In genomic region chr2:158970522-158970855, GRCh38 we compare ENCODE assay signal across 7 cellular contexts. TPM values are rescaled to one million over a fixed set of nuclear protein-coding genes. Genes with fewer than 3 reads are reported as not detected.
A peak's percentile ranks its signal among the peaks of the same experiment; 100 is the strongest.
DNase-seq lines count a peak whose midpoint lies in the region; ATAC-seq and TF ChIP-seq lines count a peak whose summit lies in the region.

No MANE protein-coding gene starts in this region.

- H3K36me3 Mint-ChIP-seq in H9 (ENCODE audit: insufficient read depth in 1 of 3, low read depth in 3 of 3), result no peaks in the 10 kb centered on the region; a peak in 1 of 7 replicates

- no peak overlapping the region for H2BK12ac ChIP-seq in H9 (ENCODE audit: insufficient read length, low read depth, low read length)

- TF ChIP-seq CTCF in H9 (conservative IDR thresholded peaks at IDR 0.05), result no peak
- no peak for TF ChIP-seq CTCF in WERI-Rb-1 (IDR thresholded peaks at IDR 0.05; ENCODE audit: low read depth, low read length)

- no peaks in the 10 kb centered on the region for H3K36me3 ChIP-seq in WERI-Rb-1

- no peak overlapping the region for H3K18ac ChIP-seq in H9 (ENCODE audit: insufficient read length, low read depth, low read length)

- no peak overlapping the region for H3T11ph ChIP-seq in H9 (ENCODE audit: low read length)

- peaks cover 22 to 24% of the 10 kb centered on the region in 2 experiments for H3K4me1 Mint-ChIP-seq in H9

- H2AFZ ChIP-seq in H9 (ENCODE audit: low read length), result no peak overlapping the region

- H3K9me3 ChIP-seq in H9 (ENCODE audit: control insufficient read depth, low read depth, low read length) (no peaks in the 10 kb centered on the region), WERI-Rb-1 (ENCODE audit: severe bottlenecking) (no peaks in the 10 kb centered on the region), right cardiac atrium (ENCODE audit: control insufficient read depth, low read length) (no peaks in the 10 kb centered on the region)

- no peaks in the 10 kb centered on the region for H3K79me2 ChIP-seq in H9 (ENCODE audit: insufficient read depth, low read length)

- H3K27ac Mint-ChIP-seq in H9, result no peak overlapping the region

- no peak overlapping the region for H3K9ac ChIP-seq in H9 (ENCODE audit: extremely low read depth, insufficient read length, low read length)

- peak overlapping the region; percentile 99 for H3K4me2 ChIP-seq in H9 (ENCODE audit: insufficient read depth, insufficient read length, low read length)

- peaks cover 74% of the 10 kb centered on the region for H3K27me3 Mint-ChIP-seq in H9 (ENCODE audit: low read depth)

- H3K23ac ChIP-seq in H9 (ENCODE audit: insufficient read length, low read depth, low read length), result no peak overlapping the region

- no peak overlapping the region for H3K56ac ChIP-seq in H9 (ENCODE audit: insufficient read length, low read depth, low read length)

- H3K4me3 ChIP-seq in WERI-Rb-1 (ENCODE audit: low read depth, low read length) (no peak overlapping the region), right cardiac atrium (ENCODE audit: low read length) (peak overlapping the region; percentile 72), skin epidermis (peak overlapping the region in 6 of 7 experiments; percentile 61 to 83 (median 71))

- ATAC-seq in right cardiac atrium (no peak), GM18873 (IDR thresholded peaks at IDR 0.05; ENCODE audit: low FRiP score, unreplicated experiment) (no peak)

- no peak overlapping the region for H2AK5ac ChIP-seq in H9 (ENCODE audit: insufficient read length, low read length)

- no peak overlapping the region for H4K8ac ChIP-seq in H9 (replicated peaks; ENCODE audit: insufficient read length, low read depth, low read length)

- no peak overlapping the region for H2BK15ac ChIP-seq in H9 (ENCODE audit: low read depth, low read length)

- H2BK5ac ChIP-seq in H9 (ENCODE audit: insufficient read length, low read length), result no peak overlapping the region

- no peak overlapping the region for H3K4ac ChIP-seq in H9 (ENCODE audit: low read depth, low read length)

- no peak overlapping the region for H2BK20ac ChIP-seq in H9 (ENCODE audit: low read depth, low read length, poor library complexity, severe bottlenecking)

- no peaks in the 10 kb centered on the region for H3K4me1 ChIP-seq in H9 (ENCODE audit: insufficient read depth, low read length)
- H3K4me1 ChIP-seq in right cardiac atrium (ENCODE audit: control insufficient read depth, insufficient read depth, low read length), result peaks cover 10% of the 10 kb centered on the region

- peak overlapping the region in 1 of 2 experiments; percentile 93; a peak in 3 of 5 replicates for H3K4me3 Mint-ChIP-seq in H9

- DNase-seq in H9, result no peak
- DNase-seq in WERI-Rb-1, result no peak
- DNase-seq in right cardiac atrium, result no peak
- DNase-seq in activated CD4-positive, CD25-positive, alpha-beta regulatory T cell treated with anti-CD3 and anti-CD28 coated beads, Interleukin-2, amount 50 U/mL, for 72 hours, result no peak
- DNase-seq in NCI-H2227 (lab: John Stamatoyannopoulos, UW; ENCODE audit: unreplicated experiment), result no peak

- H4K91ac ChIP-seq in H9 (ENCODE audit: insufficient read length, low read depth, low read length), result no peak overlapping the region

- H3K27me3 ChIP-seq in H9 (ENCODE audit: insufficient read depth, low read length), result peaks cover 17% of the 10 kb centered on the region; the same call in 1 of the 2 replicates
- H3K27me3 ChIP-seq in WERI-Rb-1 (ENCODE audit: insufficient read depth, low read depth, severe bottlenecking), result no peaks in the 10 kb centered on the region
- no peaks in the 10 kb centered on the region for H3K27me3 ChIP-seq in right cardiac atrium (ENCODE audit: control insufficient read depth, insufficient read depth)

- H3K9me3 Mint-ChIP-seq in H9, result no peaks in the 10 kb centered on the region

- no peak overlapping the region for H4K5ac ChIP-seq in H9 (ENCODE audit: insufficient read length, low read depth, low read length)

- H3K27ac ChIP-seq in H9 (ENCODE audit: insufficient read length, low read depth, low read length) (no peak overlapping the region), WERI-Rb-1 (peak overlapping the region; percentile 94; the same call in 1 of the 2 replicates), right cardiac atrium (ENCODE audit: low read length) (peak overlapping the region; percentile 88), skin epidermis (peak overlapping the region in 12 of 21 experiments; percentile 87 to 95 (median 90))

- intact Hi-C loops in right cardiac atrium (cut with DNase I), result loop anchor here in 1 of 4 donors (10.0 kb wide), 2 partner anchors 54 to 124 kb away; no protein-coding TSS in a partner anchor

- H3K14ac ChIP-seq in H9 (ENCODE audit: insufficient read depth, low read length), result no peak overlapping the region

- H3K79me1 ChIP-seq in H9 (ENCODE audit: insufficient read depth, low read depth, low read length, poor library complexity, severe bottlenecking), result no peaks in the 10 kb centered on the region

- no CpG with 5 or more reads among the region's 2 CpGs for whole genome bisulfite sequencing in H9 (ENCODE audit: extremely low coverage, insufficient read length, low lambda C conversion rate)
- 20% methylated on average over 2 of the region's 2 CpGs for WGBS in right cardiac atrium

- H3K23me2 ChIP-seq in H9 (ENCODE audit: insufficient read length, low read depth, low read length, poor library complexity, severe bottlenecking), result peaks cover 19% of the 10 kb centered on the region

- no peaks in the 10 kb centered on the region for H4K20me1 ChIP-seq in H9 (ENCODE audit: control insufficient read depth, insufficient read depth, insufficient read length)

- no peak overlapping the region for H2BK120ac ChIP-seq in H9 (ENCODE audit: low read depth, low read length, poor library complexity, severe bottlenecking)

RNA-seq across cellular contexts. Expression of gene TANC1, which starts 2.0 kb away (rescaled TPM):
- 2.5 TPM in 2 replicates for total RNA-seq in H9 (2021)
- 10 to 100 TPM; 44.2 to 75.8 (median 51.1) TPM for total RNA-seq in right cardiac atrium
- polyA plus RNA-seq in right cardiac atrium, result 22.8 TPM

Comparison
In these comparisons a context has a peak if more than half of its experiments do, and no peak if none do; other contexts are left out.
1. RNA of gene TANC1, which starts 2.0 kb away (total RNA-seq): 44.2 to 75.8 TPM in right cardiac atrium; 2.5 TPM in H9; every median in the first group is over 10 times any median in the second.